ENCODE assay signal across 17 cellular contexts in genomic region chr22:30858976-30859713, GRCh38.
DNase-seq lines count a peak whose midpoint lies in the region; ATAC-seq and TF ChIP-seq lines count a peak whose summit lies in the region.
"Had no signal": no experiment of that assay in that cellular context is flagged by ENCODE, and none has a peak within 500 bp of the region (broad histone marks: within the 10 kb centered on the region; RNA-seq: fewer than 3 reads in every experiment).

No MANE protein-coding gene starts in this region.

- no peak overlapping the region for H3K56ac ChIP-seq in H9 (ENCODE audit: insufficient read length, low read depth, low read length)

- H2AFZ ChIP-seq in H9 (ENCODE audit: low read length) = no peak overlapping the region

- intact Hi-C loops in stomach (cut with DNase I; ENCODE audit: low total_unique reads) (no loop called here), adrenal gland (cut with DNase I) (no loop called here)

- H3K36me3 Mint-ChIP-seq in H9 (ENCODE audit: insufficient read depth in 1 of 3, low read depth in 3 of 3) = no peaks in the 10 kb centered on the region

- H3K27ac ChIP-seq in H9 (ENCODE audit: insufficient read length, low read depth, low read length) = no peak overlapping the region
- H3K27ac ChIP-seq in lung (ENCODE audit: low read depth in 1 of 2, low read length in 1 of 2) = no peak overlapping the region
- H3K27ac ChIP-seq in stomach = no peak overlapping the region
- H3K27ac ChIP-seq in adrenal gland = no peak overlapping the region

- H3K79me1 ChIP-seq in H9 (ENCODE audit: insufficient read depth, low read depth, low read length, poor library complexity, severe bottlenecking) = no peaks in the 10 kb centered on the region

- H3K79me2 ChIP-seq in H9 (ENCODE audit: insufficient read depth, low read length) = no peaks in the 10 kb centered on the region

- H3K36me3 ChIP-seq in lung (ENCODE audit: control insufficient read depth in 2 of 2, insufficient read depth in 2 of 2, low read length in 2 of 2) (no peaks in the 10 kb centered on the region), stomach (no peaks in the 10 kb centered on the region), adrenal gland (replicated peaks in 1 of 2) (no peaks in the 10 kb centered on the region)
- H3K36me3 ChIP-seq: BLaER1 had no signal

- H3K9me3 ChIP-seq in H9 (ENCODE audit: control insufficient read depth, low read depth, low read length) = no peaks in the 10 kb centered on the region
- H3K9me3 ChIP-seq in lung (ENCODE audit: control insufficient read depth in 2 of 2, insufficient read depth in 1 of 2, low read length in 1 of 2) = no peaks in the 10 kb centered on the region
- no peaks in the 10 kb centered on the region for H3K9me3 ChIP-seq in stomach
- H3K9me3 ChIP-seq in adrenal gland (replicated peaks in 1 of 3) = no peaks in the 10 kb centered on the region

- no peaks in the 10 kb centered on the region for H4K20me1 ChIP-seq in H9 (ENCODE audit: control insufficient read depth, insufficient read depth, insufficient read length)
- H4K20me1 ChIP-seq: BLaER1 had no signal

- no peak overlapping the region for H4K8ac ChIP-seq in H9 (replicated peaks; ENCODE audit: insufficient read length, low read depth, low read length)

- no peak overlapping the region for H3K4me2 ChIP-seq in H9 (ENCODE audit: insufficient read depth, insufficient read length, low read length)

- no peaks in the 10 kb centered on the region for H3K23me2 ChIP-seq in H9 (ENCODE audit: insufficient read length, low read depth, low read length, poor library complexity, severe bottlenecking)

- no peak for ATAC-seq in lung (ENCODE audit: insufficient read depth, low FRiP score)
- no peak for ATAC-seq in GM18870 (IDR thresholded peaks at IDR 0.05; ENCODE audit: unreplicated experiment)
- ATAC-seq: PC-3 had no signal

- H3K27me3 ChIP-seq in H9 (ENCODE audit: insufficient read depth, low read length) (no peaks in the 10 kb centered on the region), lung (ENCODE audit: control insufficient read depth, insufficient read depth) (no peaks in the 10 kb centered on the region), stomach (no peaks in the 10 kb centered on the region), adrenal gland (no peaks in the 10 kb centered on the region)
- H3K27me3 ChIP-seq: BLaER1 had no signal

- no peak overlapping the region for H3K14ac ChIP-seq in H9 (ENCODE audit: insufficient read depth, low read length)

- H3K27me3 Mint-ChIP-seq in H9 (ENCODE audit: low read depth) = no peaks in the 10 kb centered on the region

- no peak overlapping the region for H3K18ac ChIP-seq in H9 (ENCODE audit: insufficient read length, low read depth, low read length)

- no peak overlapping the region for H3K4ac ChIP-seq in H9 (ENCODE audit: low read depth, low read length)

- no peak for TF ChIP-seq CTCF in H9 (conservative IDR thresholded peaks at IDR 0.05)
- TF ChIP-seq CTCF in lung (IDR thresholded peaks at IDR 0.05; ENCODE audit: control extremely low read depth, extremely low read depth) = no peak
- TF ChIP-seq CTCF in stomach (IDR thresholded peaks at IDR 0.05) = no peak
- TF ChIP-seq CTCF in adrenal gland (IDR thresholded peaks at IDR 0.05) = no peak

- H3K4me3 Mint-ChIP-seq in H9 = no peak overlapping the region

- WGBS in H9 (ENCODE audit: extremely low coverage, insufficient read length, low lambda C conversion rate) = no CpG with 5 or more reads among the region's 18 CpGs
- 95 to 98% methylated on average over 18 of the region's 18 CpGs for WGBS in lung, 2 donors
- WGBS in stomach, 5 donors = 91 to 96% (median 93%) methylated on average over 15 to 18 of the region's 18 CpGs
- 93 to 98% (median 95%) methylated on average over 14 to 18 of the region's 18 CpGs for WGBS in adrenal gland, 4 donors

- no peaks in the 10 kb centered on the region; a peak in 1 of 5 replicates for H3K9me3 Mint-ChIP-seq in H9

- TF ChIP-seq EP300 in stomach (IDR thresholded peaks at IDR 0.05) = no peak

- no peak overlapping the region for H4K91ac ChIP-seq in H9 (ENCODE audit: insufficient read length, low read depth, low read length)

- TF ChIP-seq POLR2A in stomach (IDR thresholded peaks at IDR 0.05) = no peak
- no peak for TF ChIP-seq POLR2A in adrenal gland (IDR thresholded peaks at IDR 0.05)

- H2AK5ac ChIP-seq in H9 (ENCODE audit: insufficient read length, low read length) = no peak overlapping the region

- no peak overlapping the region for H3K27ac Mint-ChIP-seq in H9

- H3K4me1 Mint-ChIP-seq in H9 = peaks cover 0 to 5% of the 10 kb centered on the region in 2 experiments; a peak in 2 of 4 replicates

- H4K5ac ChIP-seq in H9 (ENCODE audit: insufficient read length, low read depth, low read length) = no peak overlapping the region

- H3K4me3 ChIP-seq in lung = no peak overlapping the region
- no peak overlapping the region for H3K4me3 ChIP-seq in stomach
- H3K4me3 ChIP-seq in adrenal gland = no peak overlapping the region
- H3K4me3 ChIP-seq: BLaER1 had no signal

- H3K9ac ChIP-seq in H9 (ENCODE audit: extremely low read depth, insufficient read length, low read length) = no peak overlapping the region
- H3K9ac ChIP-seq: BLaER1 had no signal

- H2BK12ac ChIP-seq in H9 (ENCODE audit: insufficient read length, low read depth, low read length) = no peak overlapping the region

- no peak overlapping the region for H2BK15ac ChIP-seq in H9 (ENCODE audit: low read depth, low read length)

- no peak overlapping the region for H2BK5ac ChIP-seq in H9 (ENCODE audit: insufficient read length, low read length)

- H3K4me1 ChIP-seq in H9 (ENCODE audit: insufficient read depth, low read length) = no peaks in the 10 kb centered on the region
- H3K4me1 ChIP-seq in lung (ENCODE audit: control insufficient read depth in 2 of 2, insufficient read depth in 2 of 2, low read length in 2 of 2) = peaks cover 0 to 4% of the 10 kb centered on the region in 2 donors
- H3K4me1 ChIP-seq in stomach = no peaks in the 10 kb centered on the region
- no peaks in the 10 kb centered on the region for H3K4me1 ChIP-seq in adrenal gland (replicated peaks in 1 of 2)

- no peak overlapping the region for H2BK20ac ChIP-seq in H9 (ENCODE audit: low read depth, low read length, poor library complexity, severe bottlenecking)

- no peak overlapping the region for H3K23ac ChIP-seq in H9 (ENCODE audit: insufficient read length, low read depth, low read length)

- DNase-seq in D341Med (ENCODE audit: low spot score) = peak; percentile 9
- peak; percentile 21 for DNase-seq in H9
- DNase-seq in lung (ENCODE audit: low spot score) = peak; percentile 16
- peak; percentile 17 for DNase-seq in stomach
- no peak for DNase-seq in CD1c-positive myeloid dendritic cell (ENCODE audit: extremely low spot score)
- DNase-seq in adrenal gland = no peak
- DNase-seq: DMS153, EL, GOT3, Karpas-422, MM.1S, NCI-H1105 treated with DMSO at 0.1 percent for 48 hours, NCI-H187, NCI-H446, PC-3 had no signal

- H2BK120ac ChIP-seq in H9 (ENCODE audit: low read depth, low read length, poor library complexity, severe bottlenecking) = no peak overlapping the region

- H3T11ph ChIP-seq in H9 (ENCODE audit: low read length) = no peak overlapping the region

Comparison
In these comparisons a context has a peak if more than half of its experiments do, and no peak if none do; other contexts are left out.
1. DNase-seq: peak in D341Med (single experiment), H9 (single experiment), lung (single experiment) and stomach (single experiment); none in CD1c-positive myeloid dendritic cell (single experiment) and adrenal gland (0 of 7).